ENCODE assay signal across 8 cellular contexts in genomic region chr2:190181066-190181681, GRCh38.
DNase-seq lines count a peak whose midpoint lies in the region; ATAC-seq and TF ChIP-seq lines count a peak whose summit lies in the region.

No MANE protein-coding gene starts in this region.

- TF ChIP-seq CTCF in GM06990 (IDR thresholded peaks at IDR 0.05; ENCODE audit: insufficient read depth, low read length, poor library complexity, severe bottlenecking): no peak
- TF ChIP-seq CTCF in NB4 (IDR thresholded peaks at IDR 0.05; ENCODE audit: low read depth, low read length): no peak

- H3K36me3 ChIP-seq in GM06990 (ENCODE audit: control insufficient read depth, insufficient read depth, low read length): no peaks in the 10 kb centered on the region

- peak overlapping the region; percentile 80 for H3K4me3 ChIP-seq in GM06990 (replicated peaks; ENCODE audit: low read depth, low read length)
- H3K4me3 ChIP-seq in NB4 (ENCODE audit: low read depth, low read length): peak overlapping the region; percentile 37

- H3K9me3 Mint-ChIP-seq in dendritic cell treated with granulocyte-macrophage colony-stimulating factor and Interleukin-4, amounts not matched to agents 40 ng/mL and 50 ng/mL, for 4 days: no peaks in the 10 kb centered on the region
- H3K9me3 Mint-ChIP-seq in naive B cell: no peaks in the 10 kb centered on the region

- no peak overlapping the region for H3K27ac Mint-ChIP-seq in dendritic cell treated with granulocyte-macrophage colony-stimulating factor and Interleukin-4, amounts not matched to agents 40 ng/mL and 50 ng/mL, for 4 days
- H3K27ac Mint-ChIP-seq in naive B cell: peak overlapping the region in 4 of 6 donors; percentile 3 to 75 (median 41)

- CTCF ChIA-PET in HEK293T (lab: Yijun Ruan, JAX): interaction anchor here (0.6 to 2.7 kb wide), 2 partner anchors 93 to 522 kb away, joined by 4 to 7 read pairs; no protein-coding TSS in a partner anchor

- H3K27me3 ChIP-seq in GM06990 (replicated peaks; ENCODE audit: control insufficient read depth, insufficient read depth, low read length): no peaks in the 10 kb centered on the region

- intact Hi-C loops in dendritic cell treated with granulocyte-macrophage colony-stimulating factor and Interleukin-4, amounts not matched to agents 40 ng/mL and 50 ng/mL, for 4 days (cut with micrococcal nuclease): no loop called here

- ATAC-seq in GM21423 (IDR thresholded peaks at IDR 0.05; ENCODE audit: unreplicated experiment) (peak; percentile 34), naive B cell (ENCODE audit: low read depth in 2 of 2) (no peak)

- DNase-seq in GM06990 (ENCODE audit: extremely low read depth, insufficient read length) (no peak), NB4 (ENCODE audit: low read depth) (peak; percentile 66), naive B cell (no peak), HEK293T (ENCODE audit: extremely low spot score) (no peak), cortex of kidney (lab: John Stamatoyannopoulos, UW) (no peak)
- no peak for DNase-seq in activated CD4-positive, CD25-positive, alpha-beta regulatory T cell (lab: John Stamatoyannopoulos, UW)

- no peaks in the 10 kb centered on the region for H3K36me3 Mint-ChIP-seq in dendritic cell treated with granulocyte-macrophage colony-stimulating factor and Interleukin-4, amounts not matched to agents 40 ng/mL and 50 ng/mL, for 4 days (ENCODE audit: low read depth)
- H3K36me3 Mint-ChIP-seq in naive B cell: no peaks in the 10 kb centered on the region

- peak overlapping the region; percentile 15 for H3K4me3 Mint-ChIP-seq in dendritic cell treated with granulocyte-macrophage colony-stimulating factor and Interleukin-4, amounts not matched to agents 40 ng/mL and 50 ng/mL, for 4 days
- peak overlapping the region; percentile 65 to 92 (median 86) for H3K4me3 Mint-ChIP-seq in naive B cell

- no peak for TF ChIP-seq POLR2A in NB4 (IDR thresholded peaks at IDR 0.05; ENCODE audit: extremely low read depth, insufficient read length)

- peaks cover 22% of the 10 kb centered on the region for H3K27me3 Mint-ChIP-seq in dendritic cell treated with granulocyte-macrophage colony-stimulating factor and Interleukin-4, amounts not matched to agents 40 ng/mL and 50 ng/mL, for 4 days
- peaks cover 0 to 10% (median 5%) of the 10 kb centered on the region in 3 donors for H3K27me3 Mint-ChIP-seq in naive B cell

- H3K4me1 Mint-ChIP-seq in dendritic cell treated with granulocyte-macrophage colony-stimulating factor and Interleukin-4, amounts not matched to agents 40 ng/mL and 50 ng/mL, for 4 days (ENCODE audit: low read depth): peaks cover 5% of the 10 kb centered on the region
- peaks cover 16 to 22% (median 20%) of the 10 kb centered on the region in 3 donors for H3K4me1 Mint-ChIP-seq in naive B cell

- POLR2A ChIA-PET in HEK293T (lab: Yijun Ruan, JAX): interaction anchor here (0.7 to 1.6 kb wide), 4 partner anchors 12 to 418 kb away, joined by 3 to 5 read pairs (median 4); partner anchors contain the start of genes HIBCH and OSGEPL1

TF ChIP-seq in HEK293T, 16 proteins besides CTCF, POLR2A, EP300 and RAD21:
- TF ChIP-seq L3MBTL2 (conservative IDR thresholded peaks at IDR 0.05) (no peak), CTBP1 (IDR thresholded peaks at IDR 0.05; ENCODE audit: borderline replicate concordance) (no peak), ARNT (IDR thresholded peaks at IDR 0.05) (no peak), LEF1 (IDR thresholded peaks at IDR 0.05; ENCODE audit: borderline replicate concordance) (no peak), PKNOX1 (IDR thresholded peaks at IDR 0.05) (no peak), ZNF384 (IDR thresholded peaks at IDR 0.05) (no peak), SUZ12 (IDR thresholded peaks at IDR 0.05) (no peak), NFRKB (IDR thresholded peaks at IDR 0.05) (no peak), SP1 (IDR thresholded peaks at IDR 0.05) (no peak), FOXA1 (IDR thresholded peaks at IDR 0.05) (no peak), TARDBP (IDR thresholded peaks at IDR 0.05) (no peak), ELF4 (IDR thresholded peaks at IDR 0.05) (no peak), FOXM1 (IDR thresholded peaks at IDR 0.05; ENCODE audit: borderline replicate concordance) (no peak), FOXK2 (IDR thresholded peaks at IDR 0.05) (no peak), BHLHE40 (IDR thresholded peaks at IDR 0.05; ENCODE audit: borderline replicate concordance) (no peak), HDGF (IDR thresholded peaks at IDR 0.05; ENCODE audit: borderline replicate concordance) (no peak)
